In genomic region chr3:97927699-97928098, GRCh38 we compare ENCODE assay signal across 28 cellular contexts. TPM values are rescaled to one million over a fixed set of nuclear protein-coding genes. Genes with fewer than 3 reads are reported as not detected.
DNase-seq lines count a peak whose midpoint lies in the region; ATAC-seq and TF ChIP-seq lines count a peak whose summit lies in the region.
"Had no signal": no experiment of that assay in that cellular context is flagged by ENCODE, and none has a peak within 500 bp of the region (broad histone marks: within the 10 kb centered on the region; RNA-seq: fewer than 3 reads in every experiment).

No MANE protein-coding gene starts in this region.

- peaks cover 6% of the 10 kb centered on the region for H3K4me1 Mint-ChIP-seq in MCF 10A (ENCODE audit: insufficient read depth, unreplicated experiment)
- H3K4me1 Mint-ChIP-seq: activated CD4-positive, alpha-beta memory T cell treated with anti-CD3 and anti-CD28 coated beads, Interleukin-2, amount 10 ng/mL, durations not matched to agents 7 days and 5 days; central memory CD8-positive, alpha-beta T cell; neural progenitor cell had no signal

- H3K27me3 Mint-ChIP-seq in MCF 10A (ENCODE audit: insufficient read depth, unreplicated experiment) = no peaks in the 10 kb centered on the region
- H3K27me3 Mint-ChIP-seq: activated CD4-positive, alpha-beta memory T cell treated with anti-CD3 and anti-CD28 coated beads, Interleukin-2, amount 10 ng/mL, durations not matched to agents 7 days and 5 days; central memory CD8-positive, alpha-beta T cell had no signal

- peaks cover 13% of the 10 kb centered on the region for H3K36me3 Mint-ChIP-seq in MCF 10A (ENCODE audit: insufficient read depth, unreplicated experiment)

- no peaks in the 10 kb centered on the region for H3K27me3 ChIP-seq in adipocyte (replicated peaks; ENCODE audit: control insufficient read depth, insufficient read depth, low read length)
- H3K27me3 ChIP-seq: ascending aorta, BE2C, dorsolateral prefrontal cortex, neural progenitor cell, right atrium auricular region, spleen, tibial nerve had no signal

- DNase-seq in DMS53 (lab: John Stamatoyannopoulos, UW) = peak; percentile 5
- DNase-seq in DMS53 treated with DMSO at 0.1 percent for 48 hours (lab: John Stamatoyannopoulos, UW; ENCODE audit: unreplicated experiment) = no peak
- peak; percentile 39 for DNase-seq in HFF-Myc (ENCODE audit: extremely low read depth, low read depth)
- peak; percentile 67 for DNase-seq in adipocyte (ENCODE audit: low read depth)
- DNase-seq in fibroblast of villous mesenchyme (ENCODE audit: low read depth) = peak; percentile 66
- no peak for DNase-seq in MCF 10A (ENCODE audit: unreplicated experiment)
- no peak for DNase-seq in activated T-cell treated with anti-CD3 and anti-CD28 coated beads for 4 hours
- DNase-seq: activated CD4-positive, alpha-beta memory T cell treated with anti-CD3 and anti-CD28 coated beads, Interleukin-2, amount 10 ng/mL, durations not matched to agents 7 days and 5 days; BE2C; DND-41; dorsolateral prefrontal cortex; left colon; mesendoderm; NCI-H187; NCI-H2227 treated with DMSO at 0.1 percent for 48 hours; NCI-H748 treated with DMSO at 0.1 percent for 48 hours; spleen; T-helper 1 cell had no signal

- H3K27ac Mint-ChIP-seq in MCF 10A (ENCODE audit: low read depth, unreplicated experiment) = no peak overlapping the region
- H3K27ac Mint-ChIP-seq: activated CD4-positive, alpha-beta memory T cell treated with anti-CD3 and anti-CD28 coated beads, Interleukin-2, amount 10 ng/mL, durations not matched to agents 7 days and 5 days; activated naive CD4-positive, alpha-beta T cell treated with anti-CD3 and anti-CD28 coated beads, Interleukin-2, amount 50 U/mL, for 72 hours; neural progenitor cell had no signal

- peaks cover 24% of the 10 kb centered on the region for H3K36me3 ChIP-seq in adipocyte (ENCODE audit: control insufficient read depth, insufficient read depth, low read length, severe bottlenecking)
- H3K36me3 ChIP-seq: neural progenitor cell had no signal

- no peak overlapping the region for H3K4me3 Mint-ChIP-seq in MCF 10A (ENCODE audit: unreplicated experiment)
- H3K4me3 Mint-ChIP-seq: activated CD4-positive, alpha-beta memory T cell treated with anti-CD3 and anti-CD28 coated beads, Interleukin-2, amount 10 ng/mL, durations not matched to agents 7 days and 5 days; central memory CD8-positive, alpha-beta T cell; neural progenitor cell had no signal

- H3K9me3 Mint-ChIP-seq in MCF 10A (ENCODE audit: unreplicated experiment) = peaks cover 8% of the 10 kb centered on the region
- H3K9me3 Mint-ChIP-seq: central memory CD8-positive, alpha-beta T cell; neural progenitor cell had no signal

- no peak overlapping the region for H3K9ac ChIP-seq in adipocyte (ENCODE audit: low read length)
- H3K9ac ChIP-seq: neural progenitor cell, parathyroid adenoma had no signal

- TF ChIP-seq CTCF in HFF-Myc (IDR thresholded peaks at IDR 0.05; ENCODE audit: low read depth, low read length, missing control alignments) = no peak
- TF ChIP-seq CTCF in fibroblast of villous mesenchyme (IDR thresholded peaks at IDR 0.05; ENCODE audit: insufficient read depth, low read depth, low read length) = no peak
- no peak for TF ChIP-seq CTCF in MCF 10A (IDR thresholded peaks at IDR 0.05; ENCODE audit: unreplicated experiment)

- H3K9me3 ChIP-seq in adipocyte (ENCODE audit: control insufficient read depth, low read length) = no peaks in the 10 kb centered on the region
- H3K9me3 ChIP-seq: ascending aorta, BE2C, right atrium auricular region, spleen had no signal

- no TSS peak for BruUV-seq in MCF 10A (replicated peaks; lab: Mats Ljungman, UMichigan)

- CTCF ChIA-PET in MCF 10A (lab: Yijun Ruan, JAX) = no interaction called here

- POLR2A ChIA-PET in MCF 10A (lab: Yijun Ruan, JAX) = no interaction called here

- H3K4me1 ChIP-seq in adipocyte (ENCODE audit: control insufficient read depth, insufficient read depth, low read length) = peaks cover 9% of the 10 kb centered on the region
- H3K4me1 ChIP-seq: ascending aorta, BE2C, neural progenitor cell, parathyroid adenoma, spleen had no signal

- intact Hi-C loops in MCF 10A (cut with micrococcal nuclease) = no loop called here

- H3K4me3 ChIP-seq in HFF-Myc (replicated peaks; ENCODE audit: low read depth, low read length) = no peak overlapping the region
- no peak overlapping the region for H3K4me3 ChIP-seq in adipocyte (ENCODE audit: low read length)
- no peak overlapping the region for H3K4me3 ChIP-seq in fibroblast of villous mesenchyme (ENCODE audit: low read depth, low read length)
- H3K4me3 ChIP-seq: ascending aorta, dorsolateral prefrontal cortex, GM12878, neural progenitor cell, right atrium auricular region, spleen, tibial nerve had no signal

- no peak for ATAC-seq in HG03196 (IDR thresholded peaks at IDR 0.05; ENCODE audit: unreplicated experiment)
- ATAC-seq: activated CD4-positive, CD25-positive, alpha-beta regulatory T cell treated with anti-CD3 and anti-CD28 coated beads, Interleukin-2, amount 50 U/mL, for 24 hours; activated naive CD4-positive, alpha-beta T cell treated with anti-CD3 and anti-CD28 coated beads, Interleukin-2, amount 50 U/mL, for 72 hours; GM12878; left colon had no signal

RNA-seq across cellular contexts. Expression of gene RIOX2, which starts 44.5 kb away (rescaled TPM):
- total RNA-seq in fibroblast of villous mesenchyme (31.6 and 34.1 TPM in 2 replicates), MCF 10A (2022) (51.8 and 73.9 TPM in 2 replicates)

Comparison
In these comparisons a context has a peak if more than half of its experiments do, and no peak if none do; other contexts are left out.
1. DNase-seq: peak in DMS53 (single experiment), HFF-Myc (single experiment), adipocyte (single experiment) and fibroblast of villous mesenchyme (single experiment); none in DMS53 treated with DMSO at 0.1 percent for 48 hours (single experiment), MCF 10A (single experiment) and activated T-cell treated with anti-CD3 and anti-CD28 coated beads for 4 hours (single experiment).